ENCODE assay signal across 8 cellular contexts in genomic region chr2:46915811-46916630, GRCh38. TPM values are rescaled to one million over a fixed set of nuclear protein-coding genes. Genes with fewer than 3 reads are reported as not detected.
DNase-seq lines count a peak whose midpoint lies in the region; ATAC-seq, FAIRE-seq and TF ChIP-seq lines count a peak whose summit lies in the region.

No MANE protein-coding gene starts in this region.

- H3K9me3 ChIP-seq in endothelial cell of umbilical vein (replicated peaks; ENCODE audit: control insufficient read depth, insufficient read depth, low read length), result no peaks in the 10 kb centered on the region

- ATAC-seq in GM21381 (IDR thresholded peaks at IDR 0.05; ENCODE audit: unreplicated experiment), result peak; percentile 90

- no peaks in the 10 kb centered on the region for H3K36me3 ChIP-seq in endothelial cell of umbilical vein (ENCODE audit: control insufficient read depth in 2 of 2, extremely low read depth in 1 of 2, insufficient read depth in 2 of 2, low read length in 2 of 2)

- CTCF ChIA-PET in Calu3 (lab: Charles Lee), result interaction anchor here (0.9 to 1.1 kb wide), 3 partner anchors 26 to 52 kb away, joined by 3 read pairs; no protein-coding TSS in a partner anchor
- CTCF ChIA-PET in endothelial cell of umbilical vein (lab: Charles Lee), result interaction anchor here (0.9 to 2.5 kb wide), 4 partner anchors 20 to 407 kb away, joined by 3 to 16 read pairs (median 4); no protein-coding TSS in a partner anchor

- H3K79me2 ChIP-seq in endothelial cell of umbilical vein (ENCODE audit: control insufficient read depth, insufficient read depth, low read length), result peaks cover 41% of the 10 kb centered on the region

- peak overlapping the region; percentile 12 to 72 (median 67) for H3K4me3 ChIP-seq in endothelial cell of umbilical vein (replicated peaks in 1 of 3; ENCODE audit: insufficient read depth in 1 of 3, low read depth in 1 of 3, low read length in 3 of 3)

- POLR2A ChIA-PET in endothelial cell of umbilical vein (lab: Charles Lee), result no interaction called here

- no peaks in the 10 kb centered on the region for H3K9me3 Mint-ChIP-seq in Calu3 (ENCODE audit: low read depth, unreplicated experiment)

- H3K4me1 Mint-ChIP-seq in Calu3 (ENCODE audit: low read depth, unreplicated experiment), result peaks cover 38% of the 10 kb centered on the region

- no peaks in the 10 kb centered on the region for H3K27me3 Mint-ChIP-seq in Calu3 (ENCODE audit: unreplicated experiment)

- TSS peak; percentile 76 for BruUV-seq in Calu3 (replicated peaks; lab: Mats Ljungman, UMichigan)
- TSS peak; percentile 75 for BruUV-seq in endothelial cell of umbilical vein (replicated peaks; lab: Mats Ljungman, UMichigan)

- TF ChIP-seq POLR2A in endothelial cell of umbilical vein (IDR thresholded peaks at IDR 0.05; ENCODE audit: low read depth, low read length), result peak; percentile 46

- intact Hi-C loops in Calu3 (cut with micrococcal nuclease; ENCODE audit: unreplicated experiment) (loop anchor here (2.0 kb wide), 1 partner anchor 51 kb away; no protein-coding TSS in a partner anchor), endothelial cell of umbilical vein (cut with micrococcal nuclease) (loop anchor here (1.0 kb wide), 2 partner anchors 39 to 353 kb away; no protein-coding TSS in a partner anchor)

- no peaks in the 10 kb centered on the region for H3K27me3 ChIP-seq in endothelial cell of umbilical vein (ENCODE audit: control insufficient read depth in 2 of 2, insufficient read depth in 2 of 2, low read length in 2 of 2)

- dilution Hi-C loops in endothelial cell of umbilical vein (cut with MboI; ENCODE audit: extremely low pct_ligation_motif_present, low sequenced_read_pairs), result no loop called here

- H3K4me3 Mint-ChIP-seq in Calu3 (ENCODE audit: low read depth, unreplicated experiment), result peak overlapping the region; percentile 88

- H3K9ac ChIP-seq in endothelial cell of umbilical vein (replicated peaks; ENCODE audit: extremely low read depth, insufficient read depth, low read length), result peak overlapping the region; percentile 95

- peak overlapping the region; percentile 83 for H3K27ac ChIP-seq in endothelial cell of umbilical vein (ENCODE audit: insufficient read depth, low read depth, low read length)

- H4K20me1 ChIP-seq in endothelial cell of umbilical vein (replicated peaks; ENCODE audit: control insufficient read depth, extremely low read depth, insufficient read depth, low read length), result no peaks in the 10 kb centered on the region

- FAIRE-seq in endothelial cell of umbilical vein (lab: Jason Lieb, UNC), result peak; percentile 50

- peak overlapping the region; percentile 49 for H2AFZ ChIP-seq in endothelial cell of umbilical vein (ENCODE audit: low read depth, low read length)

- peak overlapping the region; percentile 86 for H3K27ac Mint-ChIP-seq in Calu3 (ENCODE audit: unreplicated experiment)

- DNase-seq in Calu3 (peak; percentile 86), HT1080 (ENCODE audit: low read depth) (peak; percentile 96), NOMO-1 treated with DMSO at 0.1 percent for 48 hours (lab: John Stamatoyannopoulos, UW; ENCODE audit: unreplicated experiment) (peak; percentile 77), endothelial cell of umbilical vein (ENCODE audit: low read depth, low spot score) (peak; percentile 91), midbrain (lab: John Stamatoyannopoulos, UW) (peak; percentile 91)
- peak; percentile 75 for DNase-seq in activated CD8-positive, alpha-beta memory T cell treated with anti-CD3 and anti-CD28 coated beads, Interleukin-2, amount 50 U/mL, for 4 hours
- DNase-seq in stimulated activated CD8-positive, alpha-beta memory T cell treated with anti-CD3 and anti-CD28 coated beads, Interleukin-15, amount 100 ng/mL, for 48 hours (ENCODE audit: low read depth in 2 of 2), result peak; percentile 71 to 73

- H3K4me1 ChIP-seq in endothelial cell of umbilical vein (ENCODE audit: control insufficient read depth, extremely low read depth, insufficient read depth, low read length), result peaks cover 26% of the 10 kb centered on the region

- H3K36me3 Mint-ChIP-seq in Calu3 (ENCODE audit: insufficient read depth, unreplicated experiment), result peaks cover 57% of the 10 kb centered on the region

- H3K4me2 ChIP-seq in endothelial cell of umbilical vein (ENCODE audit: insufficient read depth, low read length), result peak overlapping the region; percentile 90

- H3K9me1 ChIP-seq in endothelial cell of umbilical vein (replicated peaks; ENCODE audit: control insufficient read depth, extremely low read depth, insufficient read depth, low read length), result no peaks in the 10 kb centered on the region

- TF ChIP-seq CTCF in Calu3 (IDR thresholded peaks at IDR 0.05; ENCODE audit: unreplicated experiment), result no peak
- TF ChIP-seq CTCF in endothelial cell of umbilical vein (IDR thresholded peaks at IDR 0.05; ENCODE audit: extremely low read depth in 1 of 2, insufficient read depth in 1 of 2, low read depth in 1 of 2, low read length in 2 of 2), result no peak

TF ChIP-seq in endothelial cell of umbilical vein, 7 proteins besides CTCF, POLR2A, EP300 and RAD21:
- TF ChIP-seq JUN (IDR thresholded peaks at IDR 0.05; ENCODE audit: borderline replicate concordance, insufficient read depth, insufficient read length, low read depth) (no peak), MYC (IDR thresholded peaks at IDR 0.05; ENCODE audit: low read depth, low read length) (peak; percentile 2), FOS (IDR thresholded peaks at IDR 0.05; ENCODE audit: borderline replicate concordance, insufficient read depth, low read length) (no peak), POLR2AphosphoS5 (IDR thresholded peaks at IDR 0.05; ENCODE audit: insufficient read depth, low read depth, low read length) (peak; percentile 82), GATA2 (IDR thresholded peaks at IDR 0.05; ENCODE audit: insufficient read depth, insufficient read length, low read depth, low read length) (no peak), EZH2 (IDR thresholded peaks at IDR 0.05; ENCODE audit: borderline replicate concordance, low read depth, low read length, severe bottlenecking) (no peak), MAX (IDR thresholded peaks at IDR 0.05; ENCODE audit: insufficient read depth, insufficient read length) (peak; percentile 45)

RNA-seq across cellular contexts. Expression of gene MCFD2, which starts 0.4 kb away (rescaled TPM):
- 99.8 and 108 TPM in 2 replicates for total RNA-seq in Calu3 (2022)
- 276 and 350 TPM in 2 replicates for total RNA-seq in HT1080 (2014; rRNA removed; shearing (Covaris generic))
- polyA plus RNA-seq in HT1080 (2015; cell fraction: cytosol; rRNA removed), result 248 and 280 TPM in 2 replicates
- 207 and 225 TPM in 2 replicates for polyA plus RNA-seq in HT1080 (2015; cell fraction: nucleus; rRNA removed)
- total RNA-seq in endothelial cell of umbilical vein, result 138 and 141 TPM in 2 replicates
- polyA plus RNA-seq in endothelial cell of umbilical vein, result 70.7 and 74.8 TPM in 2 replicates
- 80.5 and 82.9 TPM in 2 replicates for polyA plus RNA-seq in endothelial cell of umbilical vein (2011; cell fraction: cytosol; rRNA removed)
- polyA plus RNA-seq in endothelial cell of umbilical vein (2011; cell fraction: nucleus; rRNA removed), result 41.9 and 57.1 TPM in 2 replicates
- polyA plus RNA-seq in endothelial cell of umbilical vein (2012), result 127 and 230 TPM in 2 replicates
- polyA minus RNA-seq in endothelial cell of umbilical vein, result 116 and 130 TPM in 2 replicates
- 46.8 TPM for polyA minus RNA-seq in endothelial cell of umbilical vein (2011; cell fraction: cytosol; rRNA and poly(A)+ RNA removed)
- polyA minus RNA-seq in endothelial cell of umbilical vein (2011; cell fraction: nucleus; rRNA and poly(A)+ RNA removed), result 43.1 and 55.2 TPM in 2 replicates

RNA-seq across cellular contexts. Expression of gene TTC7A, which starts 25.0 kb away (rescaled TPM):
- 26.2 and 28.4 TPM in 2 replicates for total RNA-seq in Calu3 (2022)
- 11.2 and 12.1 TPM in 2 replicates for total RNA-seq in HT1080 (2014; rRNA removed; shearing (Covaris generic))
- 12.1 and 12.2 TPM in 2 replicates for polyA plus RNA-seq in HT1080 (2015; cell fraction: cytosol; rRNA removed)
- polyA plus RNA-seq in HT1080 (2015; cell fraction: nucleus; rRNA removed), result 28.9 and 30.5 TPM in 2 replicates
- total RNA-seq in endothelial cell of umbilical vein, result 11.9 and 13.6 TPM in 2 replicates
- polyA plus RNA-seq in endothelial cell of umbilical vein, result 8.0 and 8.2 TPM in 2 replicates
- 6.2 and 7.0 TPM in 2 replicates for polyA plus RNA-seq in endothelial cell of umbilical vein (2011; cell fraction: cytosol; rRNA removed)
- polyA plus RNA-seq in endothelial cell of umbilical vein (2011; cell fraction: nucleus; rRNA removed), result 43.6 and 46.2 TPM in 2 replicates
- polyA plus RNA-seq in endothelial cell of umbilical vein (2012), result 8.0 and 11.1 TPM in 2 replicates
- polyA minus RNA-seq in endothelial cell of umbilical vein, result 8.2 and 13.2 TPM in 2 replicates
- polyA minus RNA-seq in endothelial cell of umbilical vein (2011; cell fraction: cytosol; rRNA and poly(A)+ RNA removed), result 12.2 TPM
- 14.2 and 15.9 TPM in 2 replicates for polyA minus RNA-seq in endothelial cell of umbilical vein (2011; cell fraction: nucleus; rRNA and poly(A)+ RNA removed)

Comparison
In these comparisons a context has a peak if more than half of its experiments do, and no peak if none do; other contexts are left out.
1. Peak in every context shown above with its lines: DNase-seq, ATAC-seq, H3K4me3 ChIP-seq and H3K27ac ChIP-seq.